In genomic region chr19:4090351-4091220, GRCh38 we compare ENCODE assay signal across 18 cellular contexts. TPM values are rescaled to one million over a fixed set of nuclear protein-coding genes. Genes with fewer than 3 reads are reported as not detected.
DNase-seq lines count a peak whose midpoint lies in the region; ATAC-seq and TF ChIP-seq lines count a peak whose summit lies in the region.
"Had no signal": no experiment of that assay in that cellular context is flagged by ENCODE, and none has a peak within 500 bp of the region (broad histone marks: within the 10 kb centered on the region; RNA-seq: fewer than 3 reads in every experiment).

No MANE protein-coding gene starts in this region.

- intact Hi-C loops in CD4-positive, alpha-beta memory T cell (cut with micrococcal nuclease), result no loop called here
- intact Hi-C loops in testis (cut with DNase I; ENCODE audit: low total_unique reads), result no loop called here

- no peak overlapping the region for H3K27ac ChIP-seq in CD4-positive, alpha-beta memory T cell (ENCODE audit: low read depth, low read length)
- peak overlapping the region; percentile 92 for H3K27ac ChIP-seq in HL-60 (replicated peaks)
- peak overlapping the region in 11 of 21 experiments; percentile 3 to 92 (median 64) for H3K27ac ChIP-seq in skin epidermis
- no peak overlapping the region for H3K27ac ChIP-seq in testis
- H3K27ac ChIP-seq: thoracic aorta, WERI-Rb-1 had no signal

- POLR2A ChIA-PET in CD4-positive, alpha-beta memory T cell (lab: Charles Lee; ENCODE audit: partially characterized antibody), result interaction anchor here (0.8 to 4.6 kb wide), 8 partner anchors 13 to 105 kb away, joined by 3 to 57 read pairs (median 10); partner anchors contain the start of genes EEF2 and ZBTB7A

- CTCF ChIA-PET in CD4-positive, alpha-beta memory T cell (lab: Charles Lee; ENCODE audit: partially characterized antibody), result interaction anchor here (1.6 kb wide), 1 partner anchor 14 kb away, joined by 6 read pairs; no protein-coding TSS in a partner anchor

- no peaks in the 10 kb centered on the region for H3K27me3 Mint-ChIP-seq in CD4-positive, alpha-beta memory T cell
- H3K27me3 Mint-ChIP-seq in activated naive CD8-positive, alpha-beta T cell treated with anti-CD3 and anti-CD28 coated beads, Interleukin-2, amount 50 U/mL, for 24 hours, result no peaks in the 10 kb centered on the region
- H3K27me3 Mint-ChIP-seq: central memory CD8-positive, alpha-beta T cell had no signal

- no peak for ATAC-seq in activated naive CD8-positive, alpha-beta T cell treated with anti-CD3 and anti-CD28 coated beads, Interleukin-2, amount 50 U/mL, for 24 hours
- ATAC-seq in HG03520 (IDR thresholded peaks at IDR 0.05; ENCODE audit: unreplicated experiment) (no peak), GM18519 (IDR thresholded peaks at IDR 0.05; ENCODE audit: low FRiP score, unreplicated experiment) (no peak)
- ATAC-seq: GM23338, SK-N-SH treated with all-trans-retinoic acid at 6 μM for 48 hours had no signal

- H3K36me3 Mint-ChIP-seq in CD4-positive, alpha-beta memory T cell, result peaks cover 0 to 6% of the 10 kb centered on the region in 2 donors
- H3K36me3 Mint-ChIP-seq in activated naive CD8-positive, alpha-beta T cell treated with anti-CD3 and anti-CD28 coated beads, Interleukin-2, amount 50 U/mL, for 24 hours (ENCODE audit: low read depth), result peaks cover 10% of the 10 kb centered on the region

- no peaks in the 10 kb centered on the region for H3K36me3 ChIP-seq in CD4-positive, alpha-beta memory T cell (ENCODE audit: insufficient read depth, low read length)
- no peaks in the 10 kb centered on the region for H3K36me3 ChIP-seq in testis (ENCODE audit: low read depth, missing control alignments)

- no peaks in the 10 kb centered on the region for H3K9me3 ChIP-seq in CD4-positive, alpha-beta memory T cell (ENCODE audit: control insufficient read depth in 1 of 2, low read length in 2 of 2)
- H3K9me3 ChIP-seq in testis, result no peaks in the 10 kb centered on the region
- H3K9me3 ChIP-seq: thoracic aorta had no signal

- no peak overlapping the region for H3K4me3 ChIP-seq in CD4-positive, alpha-beta memory T cell (ENCODE audit: low read length in 2 of 2)
- H3K4me3 ChIP-seq in HL-60 (replicated peaks; ENCODE audit: insufficient read depth, low read length), result peak overlapping the region; percentile 22; the same call in 1 of the 2 replicates
- H3K4me3 ChIP-seq in skin epidermis, result no peak overlapping the region
- no peak overlapping the region for H3K4me3 ChIP-seq in testis
- H3K4me3 ChIP-seq: GM23338, lung had no signal

- no peak overlapping the region for H3K4me3 Mint-ChIP-seq in CD4-positive, alpha-beta memory T cell
- H3K4me3 Mint-ChIP-seq in activated naive CD8-positive, alpha-beta T cell treated with anti-CD3 and anti-CD28 coated beads, Interleukin-2, amount 50 U/mL, for 24 hours, result peak overlapping the region; percentile 70
- H3K4me3 Mint-ChIP-seq: GM23338, nephron progenitor cell had no signal

- H3K27me3 ChIP-seq in CD4-positive, alpha-beta memory T cell (ENCODE audit: insufficient read depth, low read length), result no peaks in the 10 kb centered on the region
- H3K27me3 ChIP-seq in HL-60 (ENCODE audit: insufficient read depth, poor library complexity, severe bottlenecking) (no peaks in the 10 kb centered on the region), testis (no peaks in the 10 kb centered on the region)

- no peaks in the 10 kb centered on the region for H3K9me3 Mint-ChIP-seq in CD4-positive, alpha-beta memory T cell
- H3K9me3 Mint-ChIP-seq in activated naive CD8-positive, alpha-beta T cell treated with anti-CD3 and anti-CD28 coated beads, Interleukin-2, amount 50 U/mL, for 24 hours, result no peaks in the 10 kb centered on the region
- H3K9me3 Mint-ChIP-seq: central memory CD8-positive, alpha-beta T cell; GM23338; nephron progenitor cell had no signal

- WGBS in testis, 2 donors, result 76 to 91% methylated on average over 11 to 52 of the region's 52 CpGs

- H3K4me1 Mint-ChIP-seq in CD4-positive, alpha-beta memory T cell, result peaks cover 16 to 45% (median 34%) of the 10 kb centered on the region in 4 donors
- H3K4me1 Mint-ChIP-seq in activated naive CD8-positive, alpha-beta T cell treated with anti-CD3 and anti-CD28 coated beads, Interleukin-2, amount 50 U/mL, for 24 hours, result peaks cover 43% of the 10 kb centered on the region
- H3K4me1 Mint-ChIP-seq: GM23338 had no signal

- H3K4me1 ChIP-seq in CD4-positive, alpha-beta memory T cell (ENCODE audit: insufficient read depth, low read length), result peaks cover 44% of the 10 kb centered on the region
- no peaks in the 10 kb centered on the region for H3K4me1 ChIP-seq in testis

- TF ChIP-seq POLR2A in testis (IDR thresholded peaks at IDR 0.05), result no peak

- TF ChIP-seq CTCF in HL-60 (IDR thresholded peaks at IDR 0.05; ENCODE audit: insufficient read depth, low read length) (no peak), testis (IDR thresholded peaks at IDR 0.05) (no peak)

- H3K27ac Mint-ChIP-seq in CD4-positive, alpha-beta memory T cell, result peak overlapping the region in 5 of 7 donors; percentile 32 to 93 (median 52)
- H3K27ac Mint-ChIP-seq in activated naive CD8-positive, alpha-beta T cell treated with anti-CD3 and anti-CD28 coated beads, Interleukin-2, amount 50 U/mL, for 24 hours, result peak overlapping the region; percentile 88
- H3K27ac Mint-ChIP-seq: GM23338 had no signal

- DNase-seq in CD4-positive, alpha-beta memory T cell, result peak in 1 of 5 donors; percentile 31
- DNase-seq in HL-60 (ENCODE audit: low read depth in 1 of 2, low spot score in 1 of 2) (peak in 1 of 2 experiments; percentile 56), testis (no peak)
- no peak for DNase-seq in activated naive CD8-positive, alpha-beta T cell treated with anti-CD3 and anti-CD28 coated beads, Interleukin-2, amount 50 U/mL, for 24 hours
- DNase-seq: activated CD8-positive, alpha-beta memory T cell treated with anti-CD3 and anti-CD28 coated beads, Interleukin-2, amount 50 U/mL, for 48 hours; foreskin melanocyte; MM.1S; nephron progenitor cell; retina; WERI-Rb-1 had no signal

RNA-seq across cellular contexts. Expression of gene ZBTB7A, which starts 23.9 kb away (rescaled TPM):
- total RNA-seq in CD4-positive, alpha-beta memory T cell, result 10 to 100 TPM; 57.0 to 57.7 TPM
- 10 to 100 TPM in 1 of 2 donors, 1 to 10 TPM in 1; 9.6 to 48.2 TPM for polyA plus RNA-seq in CD4-positive, alpha-beta memory T cell
- total RNA-seq in testis, result 10 to 100 TPM; 42.2 to 49.4 TPM
- 7.5 TPM for polyA plus RNA-seq in testis (ENCODE audit: insufficient read depth, low read depth, low replicate concordance)

RNA-seq across cellular contexts. Expression of gene MAP2K2, which starts 33.3 kb away (rescaled TPM):
- total RNA-seq in CD4-positive, alpha-beta memory T cell, result 100 to 1,000 TPM; 125 to 126 TPM
- polyA plus RNA-seq in CD4-positive, alpha-beta memory T cell, result 100 to 1,000 TPM in 1 of 2 donors, 10 to 100 TPM in 1; 44.0 to 101 TPM
- 100 to 1,000 TPM; 181 to 225 TPM for total RNA-seq in testis
- polyA plus RNA-seq in testis (ENCODE audit: insufficient read depth, low read depth, low replicate concordance), result 241 TPM

Comparison
In these comparisons a context has a peak if more than half of its experiments do, and no peak if none do; other contexts are left out.
1. H3K27ac ChIP-seq: peak in HL-60 (single experiment) and skin epidermis (11 of 21); none in CD4-positive, alpha-beta memory T cell (single experiment) and testis (0 of 2).